Comparison of ENCODE assay signal across 17 cellular contexts in genomic region chr16:88103581-88104188, GRCh38.
A peak's percentile ranks its signal among the peaks of the same experiment; 100 is the strongest.
DNase-seq lines count a peak whose midpoint lies in the region; ATAC-seq, FAIRE-seq and TF ChIP-seq lines count a peak whose summit lies in the region.
"Had no signal": no experiment of that assay in that cellular context is flagged by ENCODE, and none has a peak within 500 bp of the region (broad histone marks: within the 10 kb centered on the region; RNA-seq: fewer than 3 reads in every experiment).

No MANE protein-coding gene starts in this region.

- no peak for TF ChIP-seq POLR2A in K562 (conservative IDR thresholded peaks at IDR 0.05)
- TF ChIP-seq POLR2A in spleen (IDR thresholded peaks at IDR 0.05), result no peak

- H3K27ac Mint-ChIP-seq in CD14-positive monocyte, result peak overlapping the region in 1 of 7 donors; percentile 17
- H3K27ac Mint-ChIP-seq in T-helper 2 cell treated with Interferon-gamma antibody and Interleukin-4, amounts not matched to agents 5 μg/mL and 100 μg/mL, for 36 hours, result no peak overlapping the region
- no peak overlapping the region for H3K27ac Mint-ChIP-seq in HFFc6
- H3K27ac Mint-ChIP-seq: CD4-positive, alpha-beta memory T cell had no signal

- no peak overlapping the region for H4K8ac ChIP-seq in neuronal stem cell (ENCODE audit: low read depth, low read length)

- no peak overlapping the region for H3K27ac ChIP-seq in K562 (ENCODE audit: extremely low read depth, low read depth, low read length)
- H3K27ac ChIP-seq in neuronal stem cell (replicated peaks; ENCODE audit: low read length), result no peak overlapping the region
- H3K27ac ChIP-seq in spleen, result no peak overlapping the region
- H3K27ac ChIP-seq: C4-2B had no signal

- H3K9me3 Mint-ChIP-seq in CD14-positive monocyte, result peaks cover 0 to 12% (median 0%) of the 10 kb centered on the region in 7 donors
- no peaks in the 10 kb centered on the region for H3K9me3 Mint-ChIP-seq in T-helper 2 cell treated with Interferon-gamma antibody and Interleukin-4, amounts not matched to agents 5 μg/mL and 100 μg/mL, for 36 hours
- no peaks in the 10 kb centered on the region for H3K9me3 Mint-ChIP-seq in HFFc6

- H3K27me3 ChIP-seq in K562 (ENCODE audit: control insufficient read depth in 2 of 2, insufficient read depth in 2 of 2, low read length in 2 of 2) (peaks cover 14 to 64% of the 10 kb centered on the region in 2 experiments; a peak in 4 of 5 replicates), neuronal stem cell (ENCODE audit: control insufficient read depth in 3 of 3, insufficient read depth in 3 of 3, low read depth in 1 of 3, low read length in 3 of 3) (peaks cover 0 to 3% (median 0%) of the 10 kb centered on the region in 3 experiments), spleen (replicated peaks in 1 of 7) (peaks cover 0 to 45% (median 10%) of the 10 kb centered on the region in 7 donors)

- peak; percentile 19 for FAIRE-seq in K562 (lab: Jason Lieb, UNC)
- FAIRE-seq: A204.1 had no signal

- H3K27me3 Mint-ChIP-seq in CD14-positive monocyte (ENCODE audit: low read depth in 3 of 3) (peaks cover 28 to 44% (median 35%) of the 10 kb centered on the region in 3 donors), HFFc6 (ENCODE audit: insufficient read depth) (peaks cover 38% of the 10 kb centered on the region)
- H3K27me3 Mint-ChIP-seq in T-helper 2 cell treated with Interferon-gamma antibody and Interleukin-4, amounts not matched to agents 5 μg/mL and 100 μg/mL, for 36 hours (ENCODE audit: low read depth), result peaks cover 3% of the 10 kb centered on the region

- H2BK15ac ChIP-seq in neuronal stem cell (ENCODE audit: low read length), result no peak overlapping the region

- TF ChIP-seq EP300 in K562 (IDR thresholded peaks at IDR 0.05; ENCODE audit: low read length), result no peak

- TF ChIP-seq RAD21 in K562 (CRISPR knock-in tag; conservative IDR thresholded peaks at IDR 0.05 in 1 of 2, IDR thresholded peaks at IDR 0.05 in 1 of 2), result no peak

- H3K9ac ChIP-seq in K562 (ENCODE audit: insufficient read depth in 1 of 2, low read depth in 2 of 2, low read length in 2 of 2) (no peak overlapping the region), neuronal stem cell (ENCODE audit: low read depth, low read length, poor library complexity) (no peak overlapping the region)

- no peaks in the 10 kb centered on the region for H3K79me2 ChIP-seq in K562 (ENCODE audit: control insufficient read depth, insufficient read depth, low read length)

- H4K91ac ChIP-seq in neuronal stem cell (ENCODE audit: low read depth, low read length, poor library complexity), result no peak overlapping the region

- 0 out of 2 replicates have a peak, but pooled peaks cover 2% of the 10 kb centered on the region for H3K9me3 ChIP-seq in K562 (replicated peaks; ENCODE audit: control insufficient read depth, insufficient read depth, low read depth, low read length)
- H3K9me3 ChIP-seq in neuronal stem cell (replicated peaks in 1 of 2; ENCODE audit: control insufficient read depth in 2 of 2, insufficient read depth in 1 of 2, low read depth in 1 of 2, low read length in 2 of 2), result peaks cover 0 to 2% of the 10 kb centered on the region in 2 donors
- no peaks in the 10 kb centered on the region for H3K9me3 ChIP-seq in spleen

- H3K36me3 Mint-ChIP-seq in CD14-positive monocyte (no peaks in the 10 kb centered on the region), HFFc6 (ENCODE audit: low read depth) (no peaks in the 10 kb centered on the region)
- H3K36me3 Mint-ChIP-seq in T-helper 2 cell treated with Interferon-gamma antibody and Interleukin-4, amounts not matched to agents 5 μg/mL and 100 μg/mL, for 36 hours (ENCODE audit: low read depth), result no peaks in the 10 kb centered on the region
- H3K36me3 Mint-ChIP-seq: CD4-positive, alpha-beta memory T cell had no signal

- no peaks in the 10 kb centered on the region for H3K36me3 ChIP-seq in K562 (ENCODE audit: control insufficient read depth, insufficient read depth, low read length)
- no peaks in the 10 kb centered on the region for H3K36me3 ChIP-seq in neuronal stem cell (replicated peaks in 1 of 2; ENCODE audit: control insufficient read depth in 2 of 2, insufficient read depth in 2 of 2, low read length in 2 of 2)
- H3K36me3 ChIP-seq in spleen, result no peaks in the 10 kb centered on the region

- H4K20me1 ChIP-seq in K562 (replicated peaks; ENCODE audit: control insufficient read depth, insufficient read depth, low read length), result no peaks in the 10 kb centered on the region; the same call in 1 of the 2 replicates

- intact Hi-C loops in CD14-positive monocyte (cut with micrococcal nuclease) (no loop called here), K562 (cut with micrococcal nuclease) (no loop called here), spleen (cut with DNase I; ENCODE audit: low total_unique reads) (no loop called here)

- WGBS in K562 (ENCODE audit: insufficient coverage, low coverage, missing lambda C conversion rate), result 2% methylated on average over 25 of the region's 28 CpGs
- WGBS in neuronal stem cell (ENCODE audit: extremely low coverage in 2 of 2, insufficient read length in 2 of 2, insufficient replicate concordance in 1 of 2), 2 donors, result no CpG with 5 or more reads among the region's 28 CpGs
- WGBS in spleen, 5 donors, result 79 to 91% (median 87%) methylated on average over 24 to 28 of the region's 28 CpGs

- H3K4me3 Mint-ChIP-seq in CD14-positive monocyte, result no peak overlapping the region
- H3K4me3 Mint-ChIP-seq in T-helper 2 cell treated with Interferon-gamma antibody and Interleukin-4, amounts not matched to agents 5 μg/mL and 100 μg/mL, for 36 hours, result no peak overlapping the region
- no peak overlapping the region for H3K4me3 Mint-ChIP-seq in HFFc6
- H3K4me3 Mint-ChIP-seq: CD4-positive, alpha-beta memory T cell had no signal

- peak overlapping the region; percentile 41 for H2BK12ac ChIP-seq in neuronal stem cell (ENCODE audit: low read length)

- CTCF ChIA-PET in K562 (lab: Yijun Ruan, JAX; ENCODE audit: low intra/inter-chr PET ratio), result no interaction called here

- H2BK5ac ChIP-seq in neuronal stem cell (ENCODE audit: low read length), result no peak overlapping the region

- H2AFZ ChIP-seq in K562 (ENCODE audit: low read depth, low read length) (no peak overlapping the region), neuronal stem cell (ENCODE audit: low read length) (no peak overlapping the region)

- H3K4me2 ChIP-seq in K562 (ENCODE audit: insufficient read depth, low read length), result no peak overlapping the region
- H3K4me2 ChIP-seq in neuronal stem cell (ENCODE audit: insufficient read depth, low read length, poor library complexity, severe bottlenecking), result no peak overlapping the region

- POLR2A ChIA-PET in K562 (lab: Yijun Ruan, JAX), result no interaction called here

- H3K4me1 Mint-ChIP-seq in CD14-positive monocyte, result peaks cover 8% of the 10 kb centered on the region
- H3K4me1 Mint-ChIP-seq in T-helper 2 cell treated with Interferon-gamma antibody and Interleukin-4, amounts not matched to agents 5 μg/mL and 100 μg/mL, for 36 hours (ENCODE audit: low read depth), result no peaks in the 10 kb centered on the region
- peaks cover 17% of the 10 kb centered on the region for H3K4me1 Mint-ChIP-seq in HFFc6 (ENCODE audit: low read depth)
- H3K4me1 Mint-ChIP-seq: CD4-positive, alpha-beta memory T cell had no signal

- H3K18ac ChIP-seq in neuronal stem cell (ENCODE audit: low read length), result no peak overlapping the region

- no TSS peak for BruUV-seq in K562 (replicated peaks; lab: Mats Ljungman, UMichigan)

- H3K14ac ChIP-seq in neuronal stem cell (ENCODE audit: low read length), result peak overlapping the region; percentile 82

- peak overlapping the region; percentile 70 for H2AK5ac ChIP-seq in neuronal stem cell (ENCODE audit: low read depth, low read length)

- H2BK120ac ChIP-seq in neuronal stem cell (ENCODE audit: low read depth, low read length), result no peak overlapping the region

- no peaks in the 10 kb centered on the region for H3K79me1 ChIP-seq in neuronal stem cell (ENCODE audit: low read depth, low read length)

- ATAC-seq in K562, result peak; percentile 61
- ATAC-seq: HCT116 had no signal

- no peaks in the 10 kb centered on the region for H3K9me1 ChIP-seq in K562 (ENCODE audit: control insufficient read depth, insufficient read depth, low read length)

- in situ Hi-C loops in K562 (cut with MboI), result no loop called here

- TF ChIP-seq CTCF in CD14-positive monocyte (IDR thresholded peaks at IDR 0.05), result no peak
- TF ChIP-seq CTCF in K562 (IDR thresholded peaks at IDR 0.05 in 2 of 3, conservative IDR thresholded peaks at IDR 0.05 in 1 of 3; ENCODE audit: insufficient read depth in 2 of 3, low read depth in 1 of 3, low read length in 3 of 3), result no peak
- TF ChIP-seq CTCF in spleen (IDR thresholded peaks at IDR 0.05 in 8 of 11, conservative IDR thresholded peaks at IDR 0.05 in 3 of 11), result no peak
- no peak for TF ChIP-seq CTCF in HFFc6 (IDR thresholded peaks at IDR 0.05)

- no peak overlapping the region for H3K4ac ChIP-seq in neuronal stem cell (ENCODE audit: low read length)

- H3K4me3 ChIP-seq in K562 (no peak overlapping the region), neuronal stem cell (ENCODE audit: low read length in 2 of 2) (no peak overlapping the region), spleen (no peak overlapping the region)

- H3K4me1 ChIP-seq in K562 (replicated peaks in 1 of 2; ENCODE audit: control insufficient read depth in 2 of 2, insufficient read depth in 2 of 2, low read length in 2 of 2) (peaks cover 0 to 8% of the 10 kb centered on the region in 2 experiments; a peak in 2 of 5 replicates), neuronal stem cell (ENCODE audit: control insufficient read depth in 2 of 2, insufficient read depth in 1 of 2, low read depth in 1 of 2, low read length in 2 of 2) (peaks cover 2 to 6% of the 10 kb centered on the region in 2 donors), spleen (peaks cover 0 to 7% (median 0%) of the 10 kb centered on the region in 6 donors)

- DNase-seq in CD14-positive monocyte (ENCODE audit: low spot score), result peak; percentile 27
- no peak for DNase-seq in K562 (ENCODE audit: extremely low read depth in 1 of 4, low spot score in 3 of 4)
- DNase-seq in neuronal stem cell (ENCODE audit: low spot score), result no peak
- DNase-seq in spleen, result peak; percentile 49
- DNase-seq in activated CD8-positive, alpha-beta memory T cell treated with anti-CD3 and anti-CD28 coated beads, Interleukin-2, amount 50 U/mL, for 48 hours, result no peak
- DNase-seq in T-helper 2 cell treated with Interferon-gamma antibody and Interleukin-4, amounts not matched to agents 5 μg/mL and 100 μg/mL, for 36 hours (ENCODE audit: low spot score), result no peak
- DNase-seq in medulla oblongata (ENCODE audit: extremely low spot score), result no peak
- no peak for DNase-seq in HFFc6
- DNase-seq: AML-193; CD4-positive, alpha-beta memory T cell; DMS79 treated with DMSO at 0.1 percent for 48 hours; GF-D8; GOT3; H7 had no signal

- H3K23ac ChIP-seq in neuronal stem cell (ENCODE audit: low read depth, low read length, poor library complexity), result no peak overlapping the region

TF ChIP-seq in K562, 482 proteins besides CTCF, POLR2A, EP300 and RAD21 (continues in another document):
- 0 out of 2 replicates have a peak, but pooled peaks have one; percentile 9 for TF ChIP-seq CREM (IDR thresholded peaks at IDR 0.05; ENCODE audit: low read depth)

Comparison
In these comparisons a context has a peak if more than half of its experiments do, and no peak if none do; other contexts are left out.
1. DNase-seq: peak in CD14-positive monocyte (single experiment) and spleen (single experiment); none in K562 (0 of 4), neuronal stem cell (single experiment), activated CD8-positive, alpha-beta memory T cell treated with anti-CD3 and anti-CD28 coated beads, Interleukin-2, amount 50 U/mL, for 48 hours (single experiment), T-helper 2 cell treated with Interferon-gamma antibody and Interleukin-4, amounts not matched to agents 5 μg/mL and 100 μg/mL, for 36 hours (single experiment), medulla oblongata (single experiment) and HFFc6 (single experiment).